9 cellular contexts compared by ENCODE assay signal in the genomic region with DNA sequence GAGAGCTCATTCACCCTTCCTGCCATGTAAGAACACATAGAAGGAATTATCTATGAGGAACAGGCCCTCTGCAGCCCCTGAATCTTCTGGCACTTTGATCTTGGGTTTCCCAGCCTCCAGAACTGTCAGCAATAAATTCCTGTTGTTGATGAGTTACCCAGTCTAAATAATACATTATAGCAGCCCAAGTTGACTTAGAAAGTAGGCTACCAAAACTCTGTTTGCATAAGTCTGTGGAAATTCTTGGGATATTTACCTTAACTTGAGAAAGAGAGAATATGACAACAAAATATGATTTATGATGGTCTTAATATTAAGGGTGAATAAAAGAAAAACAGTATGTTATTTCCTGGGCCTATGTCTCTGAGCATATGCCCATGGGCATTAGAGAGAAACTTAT.
"Had no signal": no experiment of that assay in that cellular context is flagged by ENCODE, and none has a peak within 500 bp of the region (broad histone marks: within the 10 kb centered on the region; RNA-seq: fewer than 3 reads in every experiment).

No MANE protein-coding gene starts in this region.

- H3K4me1 Mint-ChIP-seq: IgD-negative memory B cell had no signal

- H3K4me3 Mint-ChIP-seq: IgD-negative memory B cell had no signal

- H3K27ac ChIP-seq: HL-60, KMS-11 had no signal

- H3K27me3 Mint-ChIP-seq: IgD-negative memory B cell had no signal

- H3K4me2 ChIP-seq: KMS-11 had no signal

- DNase-seq: IMR-90, KBM-7, KG1 had no signal

- FAIRE-seq: HepG2, HTR-8/SVneo, K562 had no signal

- H3K4me3 ChIP-seq: K562 had no signal

- ATAC-seq: HepG2, K562 had no signal

- H3K27ac Mint-ChIP-seq: IgD-negative memory B cell had no signal

- H3K9ac ChIP-seq: KMS-11 had no signal

- H3K36me3 Mint-ChIP-seq: IgD-negative memory B cell had no signal
